ENCODE assay signal across 28 cellular contexts in the genomic region with DNA sequence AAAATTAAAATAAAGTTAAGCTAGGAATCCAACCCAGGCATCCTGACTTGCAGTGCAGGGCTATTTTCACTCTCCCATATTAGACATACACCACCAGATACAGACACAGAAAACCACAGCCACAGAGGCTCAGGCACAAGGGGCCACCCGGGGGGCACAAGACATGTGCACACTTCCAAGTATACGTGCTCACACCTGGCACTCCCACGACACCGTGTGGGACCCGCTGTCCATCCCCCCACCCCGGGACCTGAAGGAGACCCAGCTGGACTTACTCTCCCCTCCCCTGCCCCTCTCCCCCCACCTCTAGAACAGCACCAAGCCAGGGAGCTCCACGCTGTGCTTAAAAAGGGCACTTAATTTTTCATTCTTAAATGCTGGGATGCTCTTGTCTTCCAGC.
"Had no signal": no experiment of that assay in that cellular context is flagged by ENCODE, and none has a peak within 500 bp of the region (broad histone marks: within the 10 kb centered on the region; RNA-seq: fewer than 3 reads in every experiment).

No MANE protein-coding gene starts in this region.

- H3K9ac ChIP-seq: parathyroid adenoma had no signal

- H3K4me3 ChIP-seq: hepatocyte, left ventricle myocardium inferior, lung, mucosa of descending colon, right atrium auricular region, right lobe of liver, smooth muscle cell, stomach, testis, thyroid gland, transverse colon, upper lobe of left lung, vagina had no signal

- H3K4me3 Mint-ChIP-seq: naive thymus-derived CD4-positive, alpha-beta T cell; nephron; neural crest cell; stimulated activated naive B cell treated with anti-CD40 and anti-IgM and Interleukin-4, amounts not matched to agents 10 μg/mL and 1 μg/mL and 100 μg/mL, for 72 hours had no signal

- H3K4me1 ChIP-seq: left ventricle myocardium inferior, parathyroid adenoma, right atrium auricular region, right lobe of liver, stomach, testis, thyroid gland, transverse colon, upper lobe of left lung, vagina had no signal

- DNase-seq: islet precursor cell; left ventricle myocardium inferior; midbrain; mucosa of descending colon; naive thymus-derived CD4-positive, alpha-beta T cell; occipital lobe; right lobe of liver; stimulated activated CD4-positive, alpha-beta T cell treated with anti-CD3 and anti-CD28 coated beads, Interleukin-1b, Interleukin-23, amount 100 ng/mL, for 48 hours; stimulated activated CD4-positive, alpha-beta T cell treated with anti-CD3 and anti-CD28 coated beads, Interleukin-2, amount 100 ng/mL, for 48 hours; stimulated activated CD4-positive, alpha-beta T cell treated with anti-CD3 and anti-CD28 coated beads, Interleukin-4, amount 100 ng/mL, for 4 hours; stimulated activated CD8-positive, alpha-beta memory T cell treated with anti-CD3 and anti-CD28 coated beads, Interleukin-4, amount 100 ng/mL, for 48 hours; stimulated activated naive B cell treated with anti-CD40 and anti-IgM and Interleukin-4, amounts not matched to agents 10 μg/mL and 1 μg/mL and 100 μg/mL, for 72 hours; stimulated activated naive CD8-positive, alpha-beta T cell treated with anti-CD3 and anti-CD28 coated beads, Interleukin-15, Interleukin-2, amounts not matched to agents 100 U/mL and 50 U/mL, for 24 hours; stomach; testis; thyroid gland; transverse colon; upper lobe of left lung had no signal

- H3K9me3 Mint-ChIP-seq: naive thymus-derived CD4-positive, alpha-beta T cell; nephron; neural crest cell; stimulated activated naive B cell treated with anti-CD40 and anti-IgM and Interleukin-4, amounts not matched to agents 10 μg/mL and 1 μg/mL and 100 μg/mL, for 72 hours had no signal

- H3K9me3 ChIP-seq: left ventricle myocardium inferior, mucosa of descending colon, neutrophil, right atrium auricular region, right lobe of liver, stomach, testis, thyroid gland, transverse colon, upper lobe of left lung, vagina had no signal

- H3K36me3 Mint-ChIP-seq: naive thymus-derived CD4-positive, alpha-beta T cell; stimulated activated naive B cell treated with anti-CD40 and anti-IgM and Interleukin-4, amounts not matched to agents 10 μg/mL and 1 μg/mL and 100 μg/mL, for 72 hours had no signal

- H3K27ac ChIP-seq: hepatocyte, left ventricle myocardium inferior, neutrophil, parathyroid adenoma, right atrium auricular region, right lobe of liver, stomach, testis, thyroid gland, transverse colon, upper lobe of left lung, vagina had no signal

- H3K79me2 ChIP-seq: hepatocyte, parathyroid adenoma had no signal

- H3K4me1 Mint-ChIP-seq: stimulated activated naive B cell treated with anti-CD40 and anti-IgM and Interleukin-4, amounts not matched to agents 10 μg/mL and 1 μg/mL and 100 μg/mL, for 72 hours had no signal

- H3K27ac Mint-ChIP-seq: naive thymus-derived CD4-positive, alpha-beta T cell; progenitor cell of endocrine pancreas; stimulated activated naive B cell treated with anti-CD40 and anti-IgM and Interleukin-4, amounts not matched to agents 10 μg/mL and 1 μg/mL and 100 μg/mL, for 72 hours had no signal

- H3K27me3 ChIP-seq: hepatocyte, right atrium auricular region, right lobe of liver, testis, thyroid gland, upper lobe of left lung, vagina had no signal

- H3K4me2 ChIP-seq: hepatocyte, smooth muscle cell had no signal

- H3K36me3 ChIP-seq: left ventricle myocardium inferior, neutrophil, right atrium auricular region, right lobe of liver, stomach, thyroid gland, transverse colon, upper lobe of left lung, vagina had no signal

- H2AFZ ChIP-seq: hepatocyte, parathyroid adenoma had no signal
